ENCODE assay signal across 17 cellular contexts in the genomic region with DNA sequence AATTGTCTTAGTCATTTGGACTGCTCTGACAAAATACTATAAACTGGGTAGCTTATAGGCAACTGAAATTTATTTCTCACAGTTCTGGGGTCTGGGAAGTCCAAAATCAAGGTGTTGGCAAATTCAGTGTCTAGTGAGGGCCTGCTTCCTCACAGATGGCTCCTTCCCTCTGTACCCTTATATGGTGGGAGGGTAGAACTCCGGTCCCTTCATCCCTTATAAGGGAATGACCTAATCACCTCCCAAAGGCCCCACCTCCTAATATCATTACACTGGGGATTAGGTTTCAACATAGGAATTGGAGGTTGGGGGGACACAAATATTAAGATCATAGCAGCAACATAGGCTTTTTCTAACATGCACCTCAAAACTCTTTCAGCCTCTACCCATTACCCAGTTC. TPM values are rescaled to one million over a fixed set of nuclear protein-coding genes. Genes with fewer than 3 reads are reported as not detected.
DNase-seq lines count a peak whose midpoint lies in the region; ATAC-seq and TF ChIP-seq lines count a peak whose summit lies in the region.
"Had no signal": no experiment of that assay in that cellular context is flagged by ENCODE, and none has a peak within 500 bp of the region (broad histone marks: within the 10 kb centered on the region; RNA-seq: fewer than 3 reads in every experiment).

No MANE protein-coding gene starts in this region.

- H3K4me2 ChIP-seq in GM23338 (no peak overlapping the region), mesenchymal stem cell (ENCODE audit: low read length, poor library complexity, severe bottlenecking) (no peak overlapping the region)

- no peak for DNase-seq in CD4-positive, alpha-beta memory T cell
- no peak for DNase-seq in GM23338 (ENCODE audit: low spot score)
- no peak for DNase-seq in brain microvascular endothelial cell
- DNase-seq in mesenchymal stem cell, result no peak
- DNase-seq in DMS79 treated with DMSO at 0.1 percent for 48 hours (lab: John Stamatoyannopoulos, UW), result no peak
- DNase-seq in NCI-H226, result no peak
- no peak for DNase-seq in HPDE6-E6E7 (ENCODE audit: extremely low spot score)
- DNase-seq: activated naive CD4-positive, alpha-beta T cell treated with Interleukin-2 at 50 U/mL for 16 hours; dorsolateral prefrontal cortex; H7; NCI-H1436 treated with DMSO at 0.1 percent for 48 hours; NCI-H526; stimulated activated CD4-positive, alpha-beta T cell treated with anti-CD3 and anti-CD28 coated beads, Interleukin-4, amount 100 ng/mL, for 4 hours; stomach had no signal

- H3K14ac ChIP-seq in mesenchymal stem cell (ENCODE audit: low read length in 2 of 2), result no peak overlapping the region

- peak overlapping the region; percentile 64 for H3K9ac ChIP-seq in mesenchymal stem cell (ENCODE audit: low read length)

- in situ Hi-C loops in brain microvascular endothelial cell (cut with HindIII; ENCODE audit: low pct_ligation_motif_present, low sequenced_read_pairs), result no loop called here

- H3K4ac ChIP-seq in mesenchymal stem cell (ENCODE audit: low read depth in 1 of 2, low read length in 2 of 2), result no peak overlapping the region

- H4K20me1 ChIP-seq in GM23338 (replicated peaks; ENCODE audit: insufficient read depth), result no peaks in the 10 kb centered on the region

- H4K91ac ChIP-seq in mesenchymal stem cell (ENCODE audit: low read length), result no peak overlapping the region

- no peak overlapping the region for H2AK5ac ChIP-seq in mesenchymal stem cell (ENCODE audit: low read length, severe bottlenecking)

- H3F3A ChIP-seq in GM23338 (replicated peaks; ENCODE audit: low read depth), result no peaks in the 10 kb centered on the region

- no peak overlapping the region for H3K23ac ChIP-seq in mesenchymal stem cell (ENCODE audit: low read length in 2 of 2)

- no CpG with 5 or more reads among the region's 1 CpG for WGBS in mesenchymal stem cell

- CTCF ChIA-PET in CD4-positive, alpha-beta memory T cell (lab: Charles Lee; ENCODE audit: partially characterized antibody), result interaction anchor here (1.3 kb wide), 1 partner anchor 10 kb away, joined by 4 read pairs; the partner anchor contains the start of gene EBP

- no peak overlapping the region for H2BK15ac ChIP-seq in mesenchymal stem cell (ENCODE audit: low read depth, poor library complexity, severe bottlenecking)

- H3K9me3 ChIP-seq in CD4-positive, alpha-beta memory T cell (ENCODE audit: control insufficient read depth in 1 of 2, low read length in 2 of 2), result no peaks in the 10 kb centered on the region
- no peaks in the 10 kb centered on the region for H3K9me3 ChIP-seq in mesenchymal stem cell (ENCODE audit: control insufficient read depth, low read length)
- H3K9me3 ChIP-seq: stomach had no signal

- no peak overlapping the region for H3K18ac ChIP-seq in mesenchymal stem cell (ENCODE audit: low read depth in 1 of 2, low read length in 2 of 2)

- H3K9me2 ChIP-seq in GM23338 (ENCODE audit: insufficient read depth), result no peaks in the 10 kb centered on the region

- peak; percentile 28; the same call in 1 of the 3 replicates for ATAC-seq in GM23338
- no peak for ATAC-seq in HG02938 (IDR thresholded peaks at IDR 0.05; ENCODE audit: unreplicated experiment)

- H2BK12ac ChIP-seq in mesenchymal stem cell (ENCODE audit: low read length in 2 of 2), result no peak overlapping the region

- intact Hi-C loops in CD4-positive, alpha-beta memory T cell (cut with micrococcal nuclease), result no loop called here

- peaks cover 10% of the 10 kb centered on the region for H3K4me1 ChIP-seq in CD4-positive, alpha-beta memory T cell (ENCODE audit: insufficient read depth, low read length)
- H3K4me1 ChIP-seq in GM23338 (ENCODE audit: insufficient read depth) (no peaks in the 10 kb centered on the region), mesenchymal stem cell (ENCODE audit: control insufficient read depth, insufficient read depth, low read depth, low read length) (peaks cover 1% of the 10 kb centered on the region)
- H3K4me1 ChIP-seq: stomach had no signal

- H3K79me2 ChIP-seq in GM23338 (replicated peaks; ENCODE audit: insufficient read depth), result no peaks in the 10 kb centered on the region

- H3K27me3 ChIP-seq in CD4-positive, alpha-beta memory T cell (ENCODE audit: insufficient read depth, low read length), result no peaks in the 10 kb centered on the region
- no peaks in the 10 kb centered on the region for H3K27me3 ChIP-seq in GM23338 (ENCODE audit: insufficient read depth)
- H3K27me3 ChIP-seq in brain microvascular endothelial cell (replicated peaks), result no peaks in the 10 kb centered on the region
- peaks cover 0 to 3% of the 10 kb centered on the region in 2 experiments for H3K27me3 ChIP-seq in mesenchymal stem cell (ENCODE audit: control insufficient read depth in 1 of 2, insufficient read depth in 1 of 2, low read length in 2 of 2)
- H3K27me3 ChIP-seq: stomach had no signal

- no peaks in the 10 kb centered on the region for H3K27me3 Mint-ChIP-seq in CD4-positive, alpha-beta memory T cell
- H3K27me3 Mint-ChIP-seq in GM23338 (ENCODE audit: insufficient read depth, low read depth, poor library complexity), result no peaks in the 10 kb centered on the region
- H3K27me3 Mint-ChIP-seq: memory B cell, progenitor cell of endocrine pancreas had no signal

- no peaks in the 10 kb centered on the region for H3K9me3 Mint-ChIP-seq in CD4-positive, alpha-beta memory T cell
- no peaks in the 10 kb centered on the region for H3K9me3 Mint-ChIP-seq in GM23338
- H3K9me3 Mint-ChIP-seq: memory B cell had no signal

- no peak overlapping the region for H3K27ac ChIP-seq in CD4-positive, alpha-beta memory T cell (ENCODE audit: low read depth, low read length)
- no peak overlapping the region for H3K27ac ChIP-seq in GM23338 (ENCODE audit: low read depth)
- H3K27ac ChIP-seq in brain microvascular endothelial cell, result peak overlapping the region; percentile 79
- no peak overlapping the region for H3K27ac ChIP-seq in mesenchymal stem cell (ENCODE audit: low read length, poor library complexity, severe bottlenecking)

- TF ChIP-seq CTCF in GM23338 (conservative IDR thresholded peaks at IDR 0.05; ENCODE audit: low read depth in 2 of 2) (no peak), brain microvascular endothelial cell (IDR thresholded peaks at IDR 0.05; ENCODE audit: low read depth, low read length, missing control alignments) (no peak)

- H2BK120ac ChIP-seq in mesenchymal stem cell (ENCODE audit: low read depth, low read length), result no peak overlapping the region

- no peak overlapping the region for H2AFZ ChIP-seq in GM23338
- H2AFZ ChIP-seq in mesenchymal stem cell (ENCODE audit: low read depth, low read length), result no peak overlapping the region

- H3K36me3 Mint-ChIP-seq in CD4-positive, alpha-beta memory T cell, result peaks cover 8 to 16% of the 10 kb centered on the region in 2 donors
- H3K36me3 Mint-ChIP-seq in GM23338 (ENCODE audit: low read depth), result peaks cover 19% of the 10 kb centered on the region

- H3K27ac Mint-ChIP-seq in CD4-positive, alpha-beta memory T cell, result peak overlapping the region in 5 of 7 donors; percentile 3 to 94 (median 73)
- H3K27ac Mint-ChIP-seq in GM23338, result no peak overlapping the region
- H3K27ac Mint-ChIP-seq: memory B cell had no signal

- H3K4me1 Mint-ChIP-seq in CD4-positive, alpha-beta memory T cell, result peaks cover 6 to 9% (median 9%) of the 10 kb centered on the region in 4 donors
- H3K4me1 Mint-ChIP-seq in GM23338, result peaks cover 3% of the 10 kb centered on the region; the same call in 1 of the 3 replicates
- H3K4me1 Mint-ChIP-seq: memory B cell had no signal

- no peaks in the 10 kb centered on the region for H3K79me1 ChIP-seq in mesenchymal stem cell (replicated peaks; ENCODE audit: low read length, poor library complexity, severe bottlenecking)

- no peak overlapping the region for H3K4me3 Mint-ChIP-seq in CD4-positive, alpha-beta memory T cell
- H3K4me3 Mint-ChIP-seq in GM23338, result no peak overlapping the region
- H3K4me3 Mint-ChIP-seq: memory B cell had no signal

- peaks cover 12% of the 10 kb centered on the region for H3K36me3 ChIP-seq in CD4-positive, alpha-beta memory T cell (ENCODE audit: insufficient read depth, low read length)
- H3K36me3 ChIP-seq in GM23338 (ENCODE audit: insufficient read depth) (no peaks in the 10 kb centered on the region; the same call in 1 of the 2 replicates), brain microvascular endothelial cell (replicated peaks) (peaks cover 2% of the 10 kb centered on the region), mesenchymal stem cell (ENCODE audit: control insufficient read depth in 1 of 2, insufficient read depth in 2 of 2, low read depth in 1 of 2, low read length in 2 of 2) (peaks cover 16 to 18% of the 10 kb centered on the region in 2 experiments)

- H2BK5ac ChIP-seq in mesenchymal stem cell (ENCODE audit: low read depth, low read length, poor library complexity, severe bottlenecking), result no peak overlapping the region

- POLR2A ChIA-PET in CD4-positive, alpha-beta memory T cell (lab: Charles Lee; ENCODE audit: partially characterized antibody), result interaction anchor here (1.0 kb wide), 1 partner anchor 11 kb away, joined by 3 read pairs; the partner anchor contains the start of gene EBP

- no peak overlapping the region for H4K8ac ChIP-seq in mesenchymal stem cell (ENCODE audit: low read length)

- no peak overlapping the region for H3K4me3 ChIP-seq in CD4-positive, alpha-beta memory T cell (ENCODE audit: low read length in 2 of 2)
- H3K4me3 ChIP-seq in GM23338 (no peak overlapping the region), brain microvascular endothelial cell (ENCODE audit: low read depth, low read length) (no peak overlapping the region), mesenchymal stem cell (ENCODE audit: insufficient read depth in 1 of 2, low read depth in 1 of 2, low read length in 2 of 2) (no peak overlapping the region)
- H3K4me3 ChIP-seq: dorsolateral prefrontal cortex, stomach had no signal

RNA-seq across cellular contexts. Expression of gene TBC1D25, which starts 7.3 kb away (rescaled TPM):
- total RNA-seq in CD4-positive, alpha-beta memory T cell, result 10 to 100 TPM; 22.8 to 24.5 TPM
- polyA plus RNA-seq in CD4-positive, alpha-beta memory T cell, result 10 to 100 TPM; 18.6 to 21.1 TPM
- total RNA-seq in GM23338 (2014; rRNA removed; shearing (Covaris generic)), result 4.5 TPM in 2 replicates
- polyA plus RNA-seq in GM23338 (2016; fragmentation: Nextera tagmentation; extraction: Ambion mirVana), result 1.9 and 2.1 TPM in 2 replicates
- 11.5 TPM for polyA plus RNA-seq in mesenchymal stem cell (2013, experiment 1 of 2)
- 12.4 TPM for polyA plus RNA-seq in mesenchymal stem cell (2013, experiment 2 of 2)

RNA-seq across cellular contexts. Expression of gene EBP, which starts 10.6 kb away (rescaled TPM):
- total RNA-seq in CD4-positive, alpha-beta memory T cell, result 10 to 100 TPM; 32.1 to 35.9 TPM
- 100 to 1,000 TPM in 1 of 2 donors, 10 to 100 TPM in 1; 80.5 to 130 TPM for polyA plus RNA-seq in CD4-positive, alpha-beta memory T cell
- 126 and 128 TPM in 2 replicates for total RNA-seq in GM23338 (2014; rRNA removed; shearing (Covaris generic))
- 169 and 176 TPM in 2 replicates for polyA plus RNA-seq in GM23338 (2016; fragmentation: Nextera tagmentation; extraction: Ambion mirVana)
- polyA plus RNA-seq in mesenchymal stem cell (2013, experiment 1 of 2), result 98.9 TPM
- polyA plus RNA-seq in mesenchymal stem cell (2013, experiment 2 of 2), result 97.3 TPM

RNA-seq across cellular contexts. Expression of gene PORCN, which starts 23.4 kb away (rescaled TPM):
- total RNA-seq in CD4-positive, alpha-beta memory T cell, result 10 to 100 TPM; 15.3 to 15.4 TPM
- 10 to 100 TPM; 10.6 to 13.8 TPM for polyA plus RNA-seq in CD4-positive, alpha-beta memory T cell
- total RNA-seq in GM23338 (2014; rRNA removed; shearing (Covaris generic)), result 14.1 and 28.5 TPM in 2 replicates
- 19.4 and 22.3 TPM in 2 replicates for polyA plus RNA-seq in GM23338 (2016; fragmentation: Nextera tagmentation; extraction: Ambion mirVana)
- 12.1 TPM for polyA plus RNA-seq in mesenchymal stem cell (2013, experiment 1 of 2)
- polyA plus RNA-seq in mesenchymal stem cell (2013, experiment 2 of 2), result 12.5 TPM

RNA-seq across cellular contexts. Expression of gene RBM3, which starts 42.1 kb away (rescaled TPM):
- total RNA-seq in CD4-positive, alpha-beta memory T cell, result 100 to 1,000 TPM; 169 to 173 TPM
- 100 to 1,000 TPM; 247 to 282 TPM for polyA plus RNA-seq in CD4-positive, alpha-beta memory T cell
- 103 and 114 TPM in 2 replicates for total RNA-seq in GM23338 (2014; rRNA removed; shearing (Covaris generic))
- polyA plus RNA-seq in GM23338 (2016; fragmentation: Nextera tagmentation; extraction: Ambion mirVana), result 71.8 and 77.5 TPM in 2 replicates
- polyA plus RNA-seq in mesenchymal stem cell (2013, experiment 1 of 2), result 429 TPM
- 434 TPM for polyA plus RNA-seq in mesenchymal stem cell (2013, experiment 2 of 2)

RNA-seq across cellular contexts. Expression of gene FTSJ1, which starts 56.2 kb away (rescaled TPM):
- total RNA-seq in CD4-positive, alpha-beta memory T cell, result 10 to 100 TPM; 48.1 to 54.1 TPM
- 10 to 100 TPM; 69.4 to 92.2 TPM for polyA plus RNA-seq in CD4-positive, alpha-beta memory T cell
- total RNA-seq in GM23338 (2014; rRNA removed; shearing (Covaris generic)), result 76.3 and 91.2 TPM in 2 replicates
- polyA plus RNA-seq in GM23338 (2016; fragmentation: Nextera tagmentation; extraction: Ambion mirVana), result 38.4 and 42.8 TPM in 2 replicates
- 52.9 TPM for polyA plus RNA-seq in mesenchymal stem cell (2013, experiment 1 of 2)
- 53.1 TPM for polyA plus RNA-seq in mesenchymal stem cell (2013, experiment 2 of 2)
